ENCODE assay signal across 8 cellular contexts in genomic region chr6:127302728-127303675, GRCh38. TPM values are rescaled to one million over a fixed set of nuclear protein-coding genes. Genes with fewer than 3 reads are reported as not detected.
DNase-seq lines count a peak whose midpoint lies in the region; ATAC-seq, FAIRE-seq and TF ChIP-seq lines count a peak whose summit lies in the region.

No MANE protein-coding gene starts in this region.

- 50 to 59% methylated on average over 6 of the region's 6 CpGs for WGBS in thyroid gland, 2 donors

- H3K36me3 ChIP-seq in thyroid gland = no peaks in the 10 kb centered on the region

- H3K27me3 ChIP-seq in thyroid gland = no peaks in the 10 kb centered on the region

- no peak for TF ChIP-seq POLR2A in thyroid gland (IDR thresholded peaks at IDR 0.05)

- H3K4me3 ChIP-seq in LNCaP clone FGC (ENCODE audit: low read depth, low read length) = no peak overlapping the region
- H3K4me3 ChIP-seq in thyroid gland (replicated peaks in 1 of 3) = no peak overlapping the region

- peak; percentile 79 for TF ChIP-seq CTCF in LNCaP clone FGC (IDR thresholded peaks at IDR 0.05; ENCODE audit: control insufficient read depth, extremely low read depth, insufficient read depth)
- peak in 5 of 6 experiments; percentile 20 to 78 (median 70) for TF ChIP-seq CTCF in thyroid gland (IDR thresholded peaks at IDR 0.05)

- H3K4me1 ChIP-seq in thyroid gland = peaks cover 23% of the 10 kb centered on the region in 2 donors

- intact Hi-C loops in thyroid gland (cut with DNase I) = loop anchor here (10.0 kb wide), 1 partner anchor 122 kb away; no protein-coding TSS in a partner anchor

- no peaks in the 10 kb centered on the region for H3K9me3 ChIP-seq in thyroid gland

- peak; percentile 74 for ATAC-seq in GM21786 (IDR thresholded peaks at IDR 0.05; ENCODE audit: unreplicated experiment)

- no peak overlapping the region for H3K27ac ChIP-seq in thyroid gland

- DNase-seq in NCI-H2171 treated with DMSO at 0.1 percent for 48 hours (lab: John Stamatoyannopoulos, UW) (peak; percentile 31), NCI-H2171 (lab: John Stamatoyannopoulos, UW) (no peak), LNCaP clone FGC (ENCODE audit: low read depth) (peak; percentile 34), T-helper 9 cell (peak; percentile 13), medulla oblongata (ENCODE audit: extremely low spot score) (peak; percentile 65), thyroid gland (peak; percentile 22 to 37)

- FAIRE-seq in colon (lab: Jason Lieb, UNC) = peak; percentile 90

RNA-seq across cellular contexts. Expression of gene RNF146, which starts 36.3 kb away (rescaled TPM):
- total RNA-seq in thyroid gland = 100 to 1,000 TPM in 2 of 4 donors, 10 to 100 TPM in 2; 68.5 to 138 (median 94.6) TPM

RNA-seq across cellular contexts. Expression of gene ECHDC1, which starts 40.4 kb away (rescaled TPM):
- 100 to 1,000 TPM in 1 of 4 donors, 10 to 100 TPM in 3; 55.4 to 149 (median 71.5) TPM for total RNA-seq in thyroid gland
